20 cellular contexts compared by ENCODE assay signal in genomic region chr2:72012886-72013574, GRCh38.
DNase-seq lines count a peak whose midpoint lies in the region; ATAC-seq and TF ChIP-seq lines count a peak whose summit lies in the region.
"Had no signal": no experiment of that assay in that cellular context is flagged by ENCODE, and none has a peak within 500 bp of the region (broad histone marks: within the 10 kb centered on the region; RNA-seq: fewer than 3 reads in every experiment).

No MANE protein-coding gene starts in this region.

- H3K9me3 ChIP-seq in smooth muscle cell (replicated peaks; ENCODE audit: low read depth) = no peaks in the 10 kb centered on the region
- H3K9me3 ChIP-seq: ascending aorta, transverse colon had no signal

- peak overlapping the region; percentile 32 for H3K27ac ChIP-seq in smooth muscle cell (ENCODE audit: low read depth)
- H3K27ac ChIP-seq: 22Rv1, ascending aorta, transverse colon had no signal

- WGBS in smooth muscle cell (ENCODE audit: low lambda C conversion rate) = 25% methylated on average over 7 of the region's 9 CpGs

- no peaks in the 10 kb centered on the region for H3F3A ChIP-seq in smooth muscle cell (ENCODE audit: low read depth)

- no peaks in the 10 kb centered on the region for H3K36me3 ChIP-seq in smooth muscle cell (ENCODE audit: low read depth)
- H3K36me3 ChIP-seq: ascending aorta, transverse colon had no signal

- peak; percentile 2 for DNase-seq in NCI-H1694 (lab: John Stamatoyannopoulos, UW)
- no peak for DNase-seq in NCI-H1694 treated with DMSO at 0.1 percent for 48 hours (lab: John Stamatoyannopoulos, UW)
- DNase-seq in NCI-H446 treated with DMSO at 0.1 percent for 48 hours (lab: John Stamatoyannopoulos, UW) = peak; percentile 5
- DNase-seq in epithelial cell of esophagus (ENCODE audit: low read depth) = peak; percentile 14
- DNase-seq in smooth muscle cell (lab: John Stamatoyannopoulos, UW; ENCODE audit: unreplicated experiment) = no peak
- no peak for DNase-seq in occipital lobe (lab: John Stamatoyannopoulos, UW)
- no peak for DNase-seq in NCI-H2227 treated with DMSO at 0.1 percent for 48 hours (lab: John Stamatoyannopoulos, UW)
- DNase-seq: activated CD4-positive, CD25-positive, alpha-beta regulatory T cell treated with anti-CD3 and anti-CD28 coated beads, Interleukin-2, amount 50 U/mL, for 72 hours; activated naive CD4-positive, alpha-beta T cell; cortex of kidney; HCEC 1CT; naive thymus-derived CD4-positive, alpha-beta T cell; NCI-H187 treated with DMSO at 0.1 percent for 48 hours; NCI-H524 treated with DMSO at 0.1 percent for 48 hours; stimulated activated naive B cell treated with anti-CD40 and anti-IgM and Interleukin-4, amounts not matched to agents 10 μg/mL and 1 μg/mL and 100 μg/mL, for 72 hours; transverse colon had no signal

- H2AFZ ChIP-seq in smooth muscle cell (ENCODE audit: low read depth) = no peak overlapping the region

- no peak for ATAC-seq in GM21825 (IDR thresholded peaks at IDR 0.05; ENCODE audit: unreplicated experiment)
- ATAC-seq: naive thymus-derived CD4-positive, alpha-beta T cell; stimulated activated naive B cell treated with anti-CD40 and anti-IgM and Interleukin-4, amounts not matched to agents 10 μg/mL and 1 μg/mL and 100 μg/mL, for 72 hours had no signal

- H3K79me2 ChIP-seq in smooth muscle cell (ENCODE audit: low read depth) = no peaks in the 10 kb centered on the region

- H3K9ac ChIP-seq in smooth muscle cell (ENCODE audit: low read depth) = no peak overlapping the region

- no peaks in the 10 kb centered on the region for H4K20me1 ChIP-seq in smooth muscle cell (ENCODE audit: low read depth)

- TF ChIP-seq CTCF in epithelial cell of esophagus (IDR thresholded peaks at IDR 0.05; ENCODE audit: insufficient read depth, low read depth, low read length, missing control alignments) = no peak
- no peak for TF ChIP-seq CTCF in smooth muscle cell (IDR thresholded peaks at IDR 0.05; ENCODE audit: borderline replicate concordance, insufficient read depth, poor library complexity, severe bottlenecking)

- no peaks in the 10 kb centered on the region for H3K27me3 ChIP-seq in smooth muscle cell (ENCODE audit: low read depth)
- H3K27me3 ChIP-seq: ascending aorta, transverse colon had no signal

- no peaks in the 10 kb centered on the region for H3K4me1 ChIP-seq in smooth muscle cell (ENCODE audit: low read depth)
- H3K4me1 ChIP-seq: ascending aorta, transverse colon had no signal

- no peak overlapping the region for H3K4me3 ChIP-seq in epithelial cell of esophagus (ENCODE audit: low read length)
- no peak overlapping the region for H3K4me3 ChIP-seq in smooth muscle cell
- H3K4me3 ChIP-seq: ascending aorta, lung, transverse colon had no signal

- no peak overlapping the region for H3K4me2 ChIP-seq in smooth muscle cell

Comparison
In these comparisons a context has a peak if more than half of its experiments do, and no peak if none do; other contexts are left out.
1. DNase-seq: peak in NCI-H1694 (single experiment), NCI-H446 treated with DMSO at 0.1 percent for 48 hours (single experiment) and epithelial cell of esophagus (single experiment); none in NCI-H1694 treated with DMSO at 0.1 percent for 48 hours (single experiment), smooth muscle cell (single experiment), occipital lobe (single experiment) and NCI-H2227 treated with DMSO at 0.1 percent for 48 hours (single experiment).